In genomic region chr6:85706272-85706671, GRCh38 we compare ENCODE assay signal across 17 cellular contexts.
DNase-seq lines count a peak whose midpoint lies in the region; ATAC-seq and TF ChIP-seq lines count a peak whose summit lies in the region.
"Had no signal": no experiment of that assay in that cellular context is flagged by ENCODE, and none has a peak within 500 bp of the region (broad histone marks: within the 10 kb centered on the region; RNA-seq: fewer than 3 reads in every experiment).

No MANE protein-coding gene starts in this region.

- no peaks in the 10 kb centered on the region for H3K9me3 ChIP-seq in RWPE2 (ENCODE audit: severe bottlenecking)
- H3K9me3 ChIP-seq in neuronal stem cell (replicated peaks in 1 of 2; ENCODE audit: control insufficient read depth in 2 of 2, insufficient read depth in 1 of 2, low read depth in 1 of 2, low read length in 2 of 2) = peaks cover 0 to 3% of the 10 kb centered on the region in 2 donors
- no peaks in the 10 kb centered on the region for H3K9me3 ChIP-seq in upper lobe of right lung
- H3K9me3 ChIP-seq in esophagus squamous epithelium = no peaks in the 10 kb centered on the region
- H3K9me3 ChIP-seq in CD4-positive, alpha-beta memory T cell (ENCODE audit: control insufficient read depth in 1 of 2, low read length in 2 of 2) = no peaks in the 10 kb centered on the region

- peak overlapping the region; percentile 1 for H2AK5ac ChIP-seq in neuronal stem cell (ENCODE audit: low read depth, low read length)

- no peak overlapping the region for H2AFZ ChIP-seq in neuronal stem cell (ENCODE audit: low read length)
- H2AFZ ChIP-seq: GM23338 had no signal

- H3K9ac ChIP-seq in neuronal stem cell (ENCODE audit: low read depth, low read length, poor library complexity) = no peak overlapping the region

- H2BK15ac ChIP-seq in neuronal stem cell (ENCODE audit: low read length) = no peak overlapping the region

- H3K36me3 Mint-ChIP-seq in CD4-positive, alpha-beta memory T cell = no peaks in the 10 kb centered on the region
- H3K36me3 Mint-ChIP-seq: CD8-positive, alpha-beta T cell had no signal

- ATAC-seq in RWPE2 (ENCODE audit: low read depth) (peak; percentile 17; the same call in 1 of the 3 replicates), foreskin keratinocyte (peak; percentile 14), upper lobe of right lung (peak; percentile 46)
- ATAC-seq: CD8-positive, alpha-beta T cell; GM12878; GM23338; HCT116 had no signal

- H3K27ac Mint-ChIP-seq in CD4-positive, alpha-beta memory T cell = no peak overlapping the region
- H3K27ac Mint-ChIP-seq: CD8-positive, alpha-beta T cell; GM23338; H9 had no signal

- no peak overlapping the region for H3K4me2 ChIP-seq in neuronal stem cell (ENCODE audit: insufficient read depth, low read length, poor library complexity, severe bottlenecking)
- H3K4me2 ChIP-seq: GM23338 had no signal

- H3K4me3 Mint-ChIP-seq in CD4-positive, alpha-beta memory T cell = no peak overlapping the region
- H3K4me3 Mint-ChIP-seq: CD8-positive, alpha-beta T cell; GM23338; H9 had no signal

- no peak overlapping the region for H2BK5ac ChIP-seq in neuronal stem cell (ENCODE audit: low read length)

- H3K4ac ChIP-seq in neuronal stem cell (ENCODE audit: low read length) = no peak overlapping the region

- H2BK12ac ChIP-seq in neuronal stem cell (ENCODE audit: low read length) = no peak overlapping the region

- H3K18ac ChIP-seq in neuronal stem cell (ENCODE audit: low read length) = peak overlapping the region; percentile 7

- TF ChIP-seq POLR2A in esophagus squamous epithelium (IDR thresholded peaks at IDR 0.05) = no peak

- no CpG with 5 or more reads among the region's 3 CpGs for WGBS in neuronal stem cell (ENCODE audit: extremely low coverage in 2 of 2, insufficient read length in 2 of 2, insufficient replicate concordance in 1 of 2), 2 donors
- no CpG with 5 or more reads among the region's 3 CpGs for WGBS in esophagus squamous epithelium, 2 donors

- CTCF ChIA-PET in CD4-positive, alpha-beta memory T cell (lab: Charles Lee; ENCODE audit: partially characterized antibody) = no interaction called here

- no peak overlapping the region for H2BK120ac ChIP-seq in neuronal stem cell (ENCODE audit: low read depth, low read length)

- intact Hi-C loops in upper lobe of right lung (cut with DNase I) = no loop called here
- intact Hi-C loops in esophagus squamous epithelium (cut with DNase I) = no loop called here
- intact Hi-C loops in CD4-positive, alpha-beta memory T cell (cut with micrococcal nuclease) = no loop called here

- H3K27me3 Mint-ChIP-seq in CD4-positive, alpha-beta memory T cell = peaks cover 0 to 4% of the 10 kb centered on the region in 2 donors

- no peak overlapping the region for H4K91ac ChIP-seq in neuronal stem cell (ENCODE audit: low read depth, low read length, poor library complexity)

- H3K4me1 ChIP-seq in RWPE2 (ENCODE audit: insufficient read depth, poor library complexity, severe bottlenecking) (no peaks in the 10 kb centered on the region), foreskin keratinocyte (no peaks in the 10 kb centered on the region), neuronal stem cell (ENCODE audit: control insufficient read depth in 2 of 2, insufficient read depth in 1 of 2, low read depth in 1 of 2, low read length in 2 of 2) (no peaks in the 10 kb centered on the region), upper lobe of right lung (no peaks in the 10 kb centered on the region), esophagus squamous epithelium (no peaks in the 10 kb centered on the region)
- H3K4me1 ChIP-seq in CD4-positive, alpha-beta memory T cell (ENCODE audit: insufficient read depth, low read length) = no peaks in the 10 kb centered on the region

- TF ChIP-seq CTCF in RWPE2 (IDR thresholded peaks at IDR 0.05; ENCODE audit: poor library complexity, severe bottlenecking) (no peak), foreskin keratinocyte (conservative IDR thresholded peaks at IDR 0.05) (no peak), upper lobe of right lung (IDR thresholded peaks at IDR 0.05) (no peak), esophagus squamous epithelium (IDR thresholded peaks at IDR 0.05) (no peak)

- H3K23ac ChIP-seq in neuronal stem cell (ENCODE audit: low read depth, low read length, poor library complexity) = peak overlapping the region; percentile 52

- H3K14ac ChIP-seq in neuronal stem cell (ENCODE audit: low read length) = no peak overlapping the region

- H3K36me3 ChIP-seq in RWPE2 (ENCODE audit: low read depth) = no peaks in the 10 kb centered on the region
- H3K36me3 ChIP-seq in neuronal stem cell (replicated peaks in 1 of 2; ENCODE audit: control insufficient read depth in 2 of 2, insufficient read depth in 2 of 2, low read length in 2 of 2) = no peaks in the 10 kb centered on the region
- H3K36me3 ChIP-seq in upper lobe of right lung = no peaks in the 10 kb centered on the region
- no peaks in the 10 kb centered on the region for H3K36me3 ChIP-seq in esophagus squamous epithelium
- no peaks in the 10 kb centered on the region for H3K36me3 ChIP-seq in CD4-positive, alpha-beta memory T cell (ENCODE audit: insufficient read depth, low read length)

- H3K79me1 ChIP-seq in neuronal stem cell (ENCODE audit: low read depth, low read length) = peaks cover 3% of the 10 kb centered on the region

- no peaks in the 10 kb centered on the region for H3K4me1 Mint-ChIP-seq in CD4-positive, alpha-beta memory T cell
- H3K4me1 Mint-ChIP-seq: GM23338, H9 had no signal

- peaks cover 0 to 8% (median 0%) of the 10 kb centered on the region in 8 donors for H3K9me3 Mint-ChIP-seq in CD4-positive, alpha-beta memory T cell
- H3K9me3 Mint-ChIP-seq: CD8-positive, alpha-beta T cell had no signal

- no peak overlapping the region for H3K27ac ChIP-seq in RWPE2 (ENCODE audit: poor library complexity, severe bottlenecking)
- no peak overlapping the region for H3K27ac ChIP-seq in foreskin keratinocyte
- H3K27ac ChIP-seq in neuronal stem cell (replicated peaks; ENCODE audit: low read length) = no peak overlapping the region
- no peak overlapping the region for H3K27ac ChIP-seq in upper lobe of right lung
- no peak overlapping the region for H3K27ac ChIP-seq in esophagus squamous epithelium
- no peak overlapping the region for H3K27ac ChIP-seq in CD4-positive, alpha-beta memory T cell (ENCODE audit: low read depth, low read length)

- H3K4me3 ChIP-seq in RWPE2 (ENCODE audit: severe bottlenecking) (no peak overlapping the region), neuronal stem cell (ENCODE audit: low read length in 2 of 2) (peak overlapping the region in 1 of 2 donors; percentile 8), upper lobe of right lung (no peak overlapping the region), esophagus squamous epithelium (no peak overlapping the region)
- no peak overlapping the region for H3K4me3 ChIP-seq in CD4-positive, alpha-beta memory T cell (ENCODE audit: low read length in 2 of 2)
- H3K4me3 ChIP-seq: GM12878, GM23338 had no signal

- POLR2A ChIA-PET in CD4-positive, alpha-beta memory T cell (lab: Charles Lee; ENCODE audit: partially characterized antibody) = no interaction called here

- DNase-seq in RWPE2 (ENCODE audit: low spot score) = no peak
- no peak for DNase-seq in foreskin keratinocyte
- no peak for DNase-seq in neuronal stem cell (ENCODE audit: low spot score)
- DNase-seq in upper lobe of right lung = no peak
- DNase-seq in cortex of kidney (lab: John Stamatoyannopoulos, UW) = no peak
- DNase-seq in esophagus squamous epithelium (lab: John Stamatoyannopoulos, UW) = no peak
- no peak for DNase-seq in CD4-positive, alpha-beta memory T cell
- DNase-seq: C1 segment of cervical spinal cord; Caco-2; CD8-positive, alpha-beta T cell; DMS153; DND-41; GDM1; H9 had no signal

- no peaks in the 10 kb centered on the region for H3K27me3 ChIP-seq in RWPE2 (ENCODE audit: insufficient read depth, poor library complexity, severe bottlenecking)
- H3K27me3 ChIP-seq in foreskin keratinocyte = peaks cover 3% of the 10 kb centered on the region
- no peaks in the 10 kb centered on the region for H3K27me3 ChIP-seq in neuronal stem cell (ENCODE audit: control insufficient read depth in 3 of 3, insufficient read depth in 3 of 3, low read depth in 1 of 3, low read length in 3 of 3)
- no peaks in the 10 kb centered on the region for H3K27me3 ChIP-seq in upper lobe of right lung
- H3K27me3 ChIP-seq in esophagus squamous epithelium = no peaks in the 10 kb centered on the region
- no peaks in the 10 kb centered on the region for H3K27me3 ChIP-seq in CD4-positive, alpha-beta memory T cell (ENCODE audit: insufficient read depth, low read length)

- H4K8ac ChIP-seq in neuronal stem cell (ENCODE audit: low read depth, low read length) = no peak overlapping the region
